Comparison of ENCODE assay signal across 1 cellular context in the genomic region with DNA sequence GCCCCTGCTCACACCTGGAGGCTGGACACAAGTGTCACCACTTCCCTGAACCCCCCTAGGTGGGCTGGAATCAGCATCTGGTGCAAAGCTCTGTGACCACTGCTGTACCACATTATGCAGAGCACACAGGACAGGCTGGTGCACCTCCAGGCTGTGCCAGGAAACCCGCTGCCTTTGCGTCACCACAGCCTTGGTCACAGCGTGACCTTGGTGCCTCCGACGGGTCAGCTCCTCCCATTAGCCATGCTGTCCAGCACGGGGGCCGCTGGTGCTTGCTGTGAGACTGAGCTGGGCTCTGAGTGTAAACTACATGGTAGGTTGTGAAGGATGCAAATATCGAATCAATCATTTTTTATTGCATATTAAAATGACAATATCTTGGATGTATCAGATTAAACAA.
TF ChIP-seq lines count a peak whose summit lies in the region.

No MANE protein-coding gene starts in this region.

TF ChIP-seq in HepG2, 621 proteins besides CTCF, POLR2A, EP300 and RAD21 (continued from another document and continues in another):
- TF ChIP-seq ZNF781 (CRISPR knock-in tag; IDR thresholded peaks at IDR 0.05; ENCODE audit: borderline replicate concordance, not compliant biosample characterization) (no peak), TSC22D2 (CRISPR knock-in tag; IDR thresholded peaks at IDR 0.05; ENCODE audit: borderline replicate concordance) (no peak), ZNF101 (CRISPR knock-in tag; IDR thresholded peaks at IDR 0.05; ENCODE audit: borderline replicate concordance, low read depth) (no peak), ZNF138 (CRISPR knock-in tag; IDR thresholded peaks at IDR 0.05; ENCODE audit: low read depth) (no peak), HCFC1 (IDR thresholded peaks at IDR 0.05; ENCODE audit: low read depth, low read length) (no peak), FOXK1 (CRISPR knock-in tag; IDR thresholded peaks at IDR 0.05; ENCODE audit: borderline replicate concordance, low read depth) (no peak), ZNF572 (CRISPR knock-in tag; IDR thresholded peaks at IDR 0.05) (no peak), NCOA2 (CRISPR knock-in tag; IDR thresholded peaks at IDR 0.05) (no peak), ZNF792 (CRISPR knock-in tag; IDR thresholded peaks at IDR 0.05) (no peak), TAF1 (CRISPR knock-in tag; IDR thresholded peaks at IDR 0.05) (no peak), PHF20 (CRISPR knock-in tag; IDR thresholded peaks at IDR 0.05) (no peak), ZNF343 (CRISPR knock-in tag; IDR thresholded peaks at IDR 0.05) (no peak), ZNF629 (CRISPR knock-in tag; conservative IDR thresholded peaks at IDR 0.05) (no peak), ZNF136 (CRISPR knock-in tag; IDR thresholded peaks at IDR 0.05; ENCODE audit: low read depth) (no peak), HNRNPK (IDR thresholded peaks at IDR 0.05; ENCODE audit: low read depth, low read length, poor library complexity, severe bottlenecking) (no peak), ZNF562 (CRISPR knock-in tag; IDR thresholded peaks at IDR 0.05; ENCODE audit: borderline replicate concordance) (no peak), SALL1 (CRISPR knock-in tag; IDR thresholded peaks at IDR 0.05) (peak; percentile 20; the same call in 1 of the 2 replicates), ZNF878 (CRISPR knock-in tag; IDR thresholded peaks at IDR 0.05) (no peak), REXO4 (CRISPR knock-in tag; IDR thresholded peaks at IDR 0.05; ENCODE audit: borderline replicate concordance) (no peak), ZFP41 (CRISPR knock-in tag; IDR thresholded peaks at IDR 0.05; ENCODE audit: borderline replicate concordance) (no peak), EHMT2 (IDR thresholded peaks at IDR 0.05; ENCODE audit: borderline replicate concordance, low read depth, low read length) (no peak), ZNF557 (CRISPR knock-in tag; IDR thresholded peaks at IDR 0.05) (no peak), ADNP (CRISPR knock-in tag; IDR thresholded peaks at IDR 0.05) (no peak), ZSCAN31 (CRISPR knock-in tag; IDR thresholded peaks at IDR 0.05; ENCODE audit: low read depth) (no peak), SETDB1 (CRISPR knock-in tag; IDR thresholded peaks at IDR 0.05; ENCODE audit: borderline replicate concordance) (no peak), CAMTA2 (CRISPR knock-in tag; IDR thresholded peaks at IDR 0.05; ENCODE audit: borderline replicate concordance) (no peak), MTA1 (CRISPR knock-in tag; IDR thresholded peaks at IDR 0.05; ENCODE audit: borderline replicate concordance) (no peak), ZNF460 (CRISPR knock-in tag; IDR thresholded peaks at IDR 0.05; ENCODE audit: borderline replicate concordance) (no peak), RCOR2 (CRISPR knock-in tag; IDR thresholded peaks at IDR 0.05) (no peak)
- TF ChIP-seq, protein P1, sequence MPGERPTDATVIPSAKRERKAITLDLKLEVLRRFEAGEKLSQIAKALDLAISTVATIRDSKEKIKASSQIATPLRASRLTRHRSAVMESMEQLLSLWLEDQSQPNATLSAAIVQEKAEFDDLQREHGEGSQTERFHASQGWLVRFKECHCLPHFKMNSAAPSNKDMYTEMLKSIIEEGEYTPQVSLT (CRISPR knock-in tag; IDR thresholded peaks at IDR 0.05; ENCODE audit: borderline replicate concordance, low read depth): no peak
- TF ChIP-seq, protein P2, sequence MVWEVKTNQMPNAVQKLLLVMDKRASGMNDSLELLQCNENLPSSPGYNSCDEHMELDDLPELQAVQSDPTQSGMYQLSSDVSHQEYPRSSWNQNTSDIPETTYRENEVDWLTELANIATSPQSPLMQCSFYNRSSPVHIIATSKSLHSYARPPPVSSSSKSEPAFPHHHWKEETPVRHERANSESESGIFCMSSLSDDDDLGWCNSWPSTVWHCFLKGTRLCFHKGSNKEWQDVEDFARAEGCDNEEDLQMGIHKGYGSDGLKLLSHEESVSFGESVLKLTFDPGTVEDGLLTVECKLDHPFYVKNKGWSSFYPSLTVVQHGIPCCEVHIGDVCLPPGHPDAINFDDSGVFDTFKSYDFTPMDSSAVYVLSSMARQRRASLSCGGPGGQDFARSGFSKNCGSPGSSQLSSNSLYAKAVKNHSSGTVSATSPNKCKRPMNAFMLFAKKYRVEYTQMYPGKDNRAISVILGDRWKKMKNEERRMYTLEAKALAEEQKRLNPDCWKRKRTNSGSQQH (CRISPR knock-in tag; IDR thresholded peaks at IDR 0.05; ENCODE audit: low read depth): no peak
- TF ChIP-seq, protein P3, sequence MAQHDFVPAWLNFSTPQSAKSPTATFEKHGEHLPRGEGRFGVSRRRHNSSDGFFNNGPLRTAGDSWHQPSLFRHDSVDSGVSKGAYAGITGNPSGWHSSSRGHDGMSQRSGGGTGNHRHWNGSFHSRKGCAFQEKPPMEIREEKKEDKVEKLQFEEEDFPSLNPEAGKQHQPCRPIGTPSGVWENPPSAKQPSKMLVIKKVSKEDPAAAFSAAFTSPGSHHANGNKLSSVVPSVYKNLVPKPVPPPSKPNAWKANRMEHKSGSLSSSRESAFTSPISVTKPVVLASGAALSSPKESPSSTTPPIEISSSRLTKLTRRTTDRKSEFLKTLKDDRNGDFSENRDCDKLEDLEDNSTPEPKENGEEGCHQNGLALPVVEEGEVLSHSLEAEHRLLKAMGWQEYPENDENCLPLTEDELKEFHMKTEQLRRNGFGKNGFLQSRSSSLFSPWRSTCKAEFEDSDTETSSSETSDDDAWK (CRISPR knock-in tag; IDR thresholded peaks at IDR 0.05): no peak
- TF ChIP-seq, protein P4, sequence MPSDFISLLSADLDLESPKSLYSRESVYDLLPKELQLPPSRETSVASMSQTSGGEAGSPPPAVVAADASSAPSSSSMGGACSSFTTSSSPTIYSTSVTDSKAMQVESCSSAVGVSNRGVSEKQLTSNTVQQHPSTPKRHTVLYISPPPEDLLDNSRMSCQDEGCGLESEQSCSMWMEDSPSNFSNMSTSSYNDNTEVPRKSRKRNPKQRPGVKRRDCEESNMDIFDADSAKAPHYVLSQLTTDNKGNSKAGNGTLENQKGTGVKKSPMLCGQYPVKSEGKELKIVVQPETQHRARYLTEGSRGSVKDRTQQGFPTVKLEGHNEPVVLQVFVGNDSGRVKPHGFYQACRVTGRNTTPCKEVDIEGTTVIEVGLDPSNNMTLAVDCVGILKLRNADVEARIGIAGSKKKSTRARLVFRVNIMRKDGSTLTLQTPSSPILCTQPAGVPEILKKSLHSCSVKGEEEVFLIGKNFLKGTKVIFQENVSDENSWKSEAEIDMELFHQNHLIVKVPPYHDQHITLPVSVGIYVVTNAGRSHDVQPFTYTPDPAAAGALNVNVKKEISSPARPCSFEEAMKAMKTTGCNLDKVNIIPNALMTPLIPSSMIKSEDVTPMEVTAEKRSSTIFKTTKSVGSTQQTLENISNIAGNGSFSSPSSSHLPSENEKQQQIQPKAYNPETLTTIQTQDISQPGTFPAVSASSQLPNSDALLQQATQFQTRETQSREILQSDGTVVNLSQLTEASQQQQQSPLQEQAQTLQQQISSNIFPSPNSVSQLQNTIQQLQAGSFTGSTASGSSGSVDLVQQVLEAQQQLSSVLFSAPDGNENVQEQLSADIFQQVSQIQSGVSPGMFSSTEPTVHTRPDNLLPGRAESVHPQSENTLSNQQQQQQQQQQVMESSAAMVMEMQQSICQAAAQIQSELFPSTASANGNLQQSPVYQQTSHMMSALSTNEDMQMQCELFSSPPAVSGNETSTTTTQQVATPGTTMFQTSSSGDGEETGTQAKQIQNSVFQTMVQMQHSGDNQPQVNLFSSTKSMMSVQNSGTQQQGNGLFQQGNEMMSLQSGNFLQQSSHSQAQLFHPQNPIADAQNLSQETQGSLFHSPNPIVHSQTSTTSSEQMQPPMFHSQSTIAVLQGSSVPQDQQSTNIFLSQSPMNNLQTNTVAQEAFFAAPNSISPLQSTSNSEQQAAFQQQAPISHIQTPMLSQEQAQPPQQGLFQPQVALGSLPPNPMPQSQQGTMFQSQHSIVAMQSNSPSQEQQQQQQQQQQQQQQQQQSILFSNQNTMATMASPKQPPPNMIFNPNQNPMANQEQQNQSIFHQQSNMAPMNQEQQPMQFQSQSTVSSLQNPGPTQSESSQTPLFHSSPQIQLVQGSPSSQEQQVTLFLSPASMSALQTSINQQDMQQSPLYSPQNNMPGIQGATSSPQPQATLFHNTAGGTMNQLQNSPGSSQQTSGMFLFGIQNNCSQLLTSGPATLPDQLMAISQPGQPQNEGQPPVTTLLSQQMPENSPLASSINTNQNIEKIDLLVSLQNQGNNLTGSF (CRISPR knock-in tag; IDR thresholded peaks at IDR 0.05): no peak
- TF ChIP-seq, protein P5, sequence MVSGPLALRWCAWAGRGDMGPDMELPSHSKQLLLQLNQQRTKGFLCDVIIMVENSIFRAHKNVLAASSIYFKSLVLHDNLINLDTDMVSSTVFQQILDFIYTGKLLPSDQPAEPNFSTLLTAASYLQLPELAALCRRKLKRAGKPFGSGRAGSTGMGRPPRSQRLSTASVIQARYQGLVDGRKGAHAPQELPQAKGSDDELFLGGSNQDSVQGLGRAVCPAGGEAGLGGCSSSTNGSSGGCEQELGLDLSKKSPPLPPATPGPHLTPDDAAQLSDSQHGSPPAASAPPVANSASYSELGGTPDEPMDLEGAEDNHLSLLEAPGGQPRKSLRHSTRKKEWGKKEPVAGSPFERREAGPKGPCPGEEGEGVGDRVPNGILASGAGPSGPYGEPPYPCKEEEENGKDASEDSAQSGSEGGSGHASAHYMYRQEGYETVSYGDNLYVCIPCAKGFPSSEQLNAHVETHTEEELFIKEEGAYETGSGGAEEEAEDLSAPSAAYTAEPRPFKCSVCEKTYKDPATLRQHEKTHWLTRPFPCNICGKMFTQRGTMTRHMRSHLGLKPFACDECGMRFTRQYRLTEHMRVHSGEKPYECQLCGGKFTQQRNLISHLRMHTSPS (CRISPR knock-in tag; IDR thresholded peaks at IDR 0.05; ENCODE audit: low read depth): peak; percentile 77
- TF ChIP-seq, protein P6, sequence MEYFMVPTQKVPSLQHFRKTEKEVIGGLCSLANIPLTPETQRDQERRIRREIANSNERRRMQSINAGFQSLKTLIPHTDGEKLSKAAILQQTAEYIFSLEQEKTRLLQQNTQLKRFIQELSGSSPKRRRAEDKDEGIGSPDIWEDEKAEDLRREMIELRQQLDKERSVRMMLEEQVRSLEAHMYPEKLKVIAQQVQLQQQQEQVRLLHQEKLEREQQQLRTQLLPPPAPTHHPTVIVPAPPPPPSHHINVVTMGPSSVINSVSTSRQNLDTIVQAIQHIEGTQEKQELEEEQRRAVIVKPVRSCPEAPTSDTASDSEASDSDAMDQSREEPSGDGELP (IDR thresholded peaks at IDR 0.05; ENCODE audit: borderline replicate concordance, low read depth): 0 out of 2 replicates have a peak, but pooled peaks have one; percentile 11
- TF ChIP-seq, protein P7, sequence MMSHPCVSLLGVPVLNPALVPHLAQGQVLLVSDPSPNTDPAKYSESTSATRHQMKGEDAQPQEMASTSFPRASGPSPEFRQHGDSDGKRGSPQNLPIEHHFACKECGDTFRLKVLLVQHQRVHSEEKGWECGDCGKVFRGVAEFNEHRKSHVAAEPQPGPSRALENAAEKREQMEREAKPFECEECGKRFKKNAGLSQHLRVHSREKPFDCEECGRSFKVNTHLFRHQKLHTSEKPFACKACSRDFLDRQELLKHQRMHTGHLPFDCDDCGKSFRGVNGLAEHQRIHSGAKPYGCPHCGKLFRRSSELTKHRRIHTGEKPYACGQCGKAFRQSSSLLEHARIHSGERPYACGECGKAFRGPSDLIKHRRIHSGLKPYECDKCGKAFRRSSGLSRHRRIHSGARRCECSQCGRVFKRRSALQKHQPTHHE (CRISPR knock-in tag; IDR thresholded peaks at IDR 0.05; ENCODE audit: borderline replicate concordance): no peak
- TF ChIP-seq, protein P8, sequence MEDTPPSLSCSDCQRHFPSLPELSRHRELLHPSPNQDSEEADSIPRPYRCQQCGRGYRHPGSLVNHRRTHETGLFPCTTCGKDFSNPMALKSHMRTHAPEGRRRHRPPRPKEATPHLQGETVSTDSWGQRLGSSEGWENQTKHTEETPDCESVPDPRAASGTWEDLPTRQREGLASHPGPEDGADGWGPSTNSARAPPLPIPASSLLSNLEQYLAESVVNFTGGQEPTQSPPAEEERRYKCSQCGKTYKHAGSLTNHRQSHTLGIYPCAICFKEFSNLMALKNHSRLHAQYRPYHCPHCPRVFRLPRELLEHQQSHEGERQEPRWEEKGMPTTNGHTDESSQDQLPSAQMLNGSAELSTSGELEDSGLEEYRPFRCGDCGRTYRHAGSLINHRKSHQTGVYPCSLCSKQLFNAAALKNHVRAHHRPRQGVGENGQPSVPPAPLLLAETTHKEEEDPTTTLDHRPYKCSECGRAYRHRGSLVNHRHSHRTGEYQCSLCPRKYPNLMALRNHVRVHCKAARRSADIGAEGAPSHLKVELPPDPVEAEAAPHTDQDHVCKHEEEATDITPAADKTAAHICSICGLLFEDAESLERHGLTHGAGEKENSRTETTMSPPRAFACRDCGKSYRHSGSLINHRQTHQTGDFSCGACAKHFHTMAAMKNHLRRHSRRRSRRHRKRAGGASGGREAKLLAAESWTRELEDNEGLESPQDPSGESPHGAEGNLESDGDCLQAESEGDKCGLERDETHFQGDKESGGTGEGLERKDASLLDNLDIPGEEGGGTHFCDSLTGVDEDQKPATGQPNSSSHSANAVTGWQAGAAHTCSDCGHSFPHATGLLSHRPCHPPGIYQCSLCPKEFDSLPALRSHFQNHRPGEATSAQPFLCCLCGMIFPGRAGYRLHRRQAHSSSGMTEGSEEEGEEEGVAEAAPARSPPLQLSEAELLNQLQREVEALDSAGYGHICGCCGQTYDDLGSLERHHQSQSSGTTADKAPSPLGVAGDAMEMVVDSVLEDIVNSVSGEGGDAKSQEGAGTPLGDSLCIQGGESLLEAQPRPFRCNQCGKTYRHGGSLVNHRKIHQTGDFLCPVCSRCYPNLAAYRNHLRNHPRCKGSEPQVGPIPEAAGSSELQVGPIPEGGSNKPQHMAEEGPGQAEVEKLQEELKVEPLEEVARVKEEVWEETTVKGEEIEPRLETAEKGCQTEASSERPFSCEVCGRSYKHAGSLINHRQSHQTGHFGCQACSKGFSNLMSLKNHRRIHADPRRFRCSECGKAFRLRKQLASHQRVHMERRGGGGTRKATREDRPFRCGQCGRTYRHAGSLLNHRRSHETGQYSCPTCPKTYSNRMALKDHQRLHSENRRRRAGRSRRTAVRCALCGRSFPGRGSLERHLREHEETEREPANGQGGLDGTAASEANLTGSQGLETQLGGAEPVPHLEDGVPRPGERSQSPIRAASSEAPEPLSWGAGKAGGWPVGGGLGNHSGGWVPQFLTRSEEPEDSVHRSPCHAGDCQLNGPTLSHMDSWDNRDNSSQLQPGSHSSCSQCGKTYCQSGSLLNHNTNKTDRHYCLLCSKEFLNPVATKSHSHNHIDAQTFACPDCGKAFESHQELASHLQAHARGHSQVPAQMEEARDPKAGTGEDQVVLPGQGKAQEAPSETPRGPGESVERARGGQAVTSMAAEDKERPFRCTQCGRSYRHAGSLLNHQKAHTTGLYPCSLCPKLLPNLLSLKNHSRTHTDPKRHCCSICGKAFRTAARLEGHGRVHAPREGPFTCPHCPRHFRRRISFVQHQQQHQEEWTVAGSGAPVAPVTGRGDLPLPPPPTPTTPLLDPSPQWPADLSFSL (CRISPR knock-in tag; IDR thresholded peaks at IDR 0.05): no peak
